1 cellular context compared by ENCODE assay signal in the genomic region with DNA sequence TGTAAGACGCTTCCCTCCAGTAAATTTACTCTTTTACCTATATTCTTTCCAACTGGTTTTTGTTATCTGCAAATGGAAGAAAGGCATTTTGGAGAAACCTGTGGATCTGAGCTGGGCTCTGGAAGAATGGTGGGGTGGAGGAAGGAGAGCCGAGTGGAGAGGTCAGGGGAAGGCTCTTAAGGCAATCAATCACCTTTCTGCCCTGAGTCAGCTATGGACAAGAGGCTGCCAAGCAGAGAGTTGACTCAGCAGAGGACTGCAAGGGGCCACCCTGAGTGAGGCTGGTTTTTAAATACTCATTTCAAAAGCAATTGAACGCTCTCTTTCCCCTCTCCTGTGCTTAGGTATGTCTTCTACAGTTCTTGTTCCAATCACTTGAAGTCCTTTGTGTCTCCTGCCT.
TF ChIP-seq lines count a peak whose summit lies in the region.

No MANE protein-coding gene starts in this region.

TF ChIP-seq in GM12878, 131 proteins besides CTCF, POLR2A, EP300 and RAD21 (continued from another document):
- TF ChIP-seq, protein P1, sequence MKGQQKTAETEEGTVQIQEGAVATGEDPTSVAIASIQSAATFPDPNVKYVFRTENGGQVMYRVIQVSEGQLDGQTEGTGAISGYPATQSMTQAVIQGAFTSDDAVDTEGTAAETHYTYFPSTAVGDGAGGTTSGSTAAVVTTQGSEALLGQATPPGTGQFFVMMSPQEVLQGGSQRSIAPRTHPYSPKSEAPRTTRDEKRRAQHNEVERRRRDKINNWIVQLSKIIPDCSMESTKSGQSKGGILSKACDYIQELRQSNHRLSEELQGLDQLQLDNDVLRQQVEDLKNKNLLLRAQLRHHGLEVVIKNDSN (IDR thresholded peaks at IDR 0.05; ENCODE audit: borderline replicate concordance, extremely low read length, insufficient read depth, low read depth, low read length) = no peak
- TF ChIP-seq PKNOX1 (IDR thresholded peaks at IDR 0.05) = peak; percentile 61
- TF ChIP-seq RUNX3 (IDR thresholded peaks at IDR 0.05; ENCODE audit: low read length) = peak; percentile 31; the same call in 1 of the 2 replicates
- TF ChIP-seq, protein P2, sequence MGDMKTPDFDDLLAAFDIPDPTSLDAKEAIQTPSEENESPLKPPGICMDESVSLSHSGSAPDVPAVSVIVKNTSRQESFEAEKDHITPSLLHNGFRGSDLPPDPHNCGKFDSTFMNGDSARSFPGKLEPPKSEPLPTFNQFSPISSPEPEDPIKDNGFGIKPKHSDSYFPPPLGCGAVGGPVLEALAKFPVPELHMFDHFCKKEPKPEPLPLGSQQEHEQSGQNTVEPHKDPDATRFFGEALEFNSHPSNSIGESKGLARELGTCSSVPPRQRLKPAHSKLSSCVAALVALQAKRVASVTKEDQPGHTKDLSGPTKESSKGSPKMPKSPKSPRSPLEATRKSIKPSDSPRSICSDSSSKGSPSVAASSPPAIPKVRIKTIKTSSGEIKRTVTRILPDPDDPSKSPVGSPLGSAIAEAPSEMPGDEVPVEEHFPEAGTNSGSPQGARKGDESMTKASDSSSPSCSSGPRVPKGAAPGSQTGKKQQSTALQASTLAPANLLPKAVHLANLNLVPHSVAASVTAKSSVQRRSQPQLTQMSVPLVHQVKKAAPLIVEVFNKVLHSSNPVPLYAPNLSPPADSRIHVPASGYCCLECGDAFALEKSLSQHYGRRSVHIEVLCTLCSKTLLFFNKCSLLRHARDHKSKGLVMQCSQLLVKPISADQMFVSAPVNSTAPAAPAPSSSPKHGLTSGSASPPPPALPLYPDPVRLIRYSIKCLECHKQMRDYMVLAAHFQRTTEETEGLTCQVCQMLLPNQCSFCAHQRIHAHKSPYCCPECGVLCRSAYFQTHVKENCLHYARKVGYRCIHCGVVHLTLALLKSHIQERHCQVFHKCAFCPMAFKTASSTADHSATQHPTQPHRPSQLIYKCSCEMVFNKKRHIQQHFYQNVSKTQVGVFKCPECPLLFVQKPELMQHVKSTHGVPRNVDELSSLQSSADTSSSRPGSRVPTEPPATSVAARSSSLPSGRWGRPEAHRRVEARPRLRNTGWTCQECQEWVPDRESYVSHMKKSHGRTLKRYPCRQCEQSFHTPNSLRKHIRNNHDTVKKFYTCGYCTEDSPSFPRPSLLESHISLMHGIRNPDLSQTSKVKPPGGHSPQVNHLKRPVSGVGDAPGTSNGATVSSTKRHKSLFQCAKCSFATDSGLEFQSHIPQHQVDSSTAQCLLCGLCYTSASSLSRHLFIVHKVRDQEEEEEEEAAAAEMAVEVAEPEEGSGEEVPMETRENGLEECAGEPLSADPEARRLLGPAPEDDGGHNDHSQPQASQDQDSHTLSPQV (IDR thresholded peaks at IDR 0.05) = no peak
- TF ChIP-seq CHD4 (IDR thresholded peaks at IDR 0.05) = no peak
